Comparison of ENCODE assay signal across 8 cellular contexts in genomic region chr7:4641667-4642467, GRCh38. TPM values are rescaled to one million over a fixed set of nuclear protein-coding genes. Genes with fewer than 3 reads are reported as not detected.
DNase-seq lines count a peak whose midpoint lies in the region; ATAC-seq and TF ChIP-seq lines count a peak whose summit lies in the region.

No MANE protein-coding gene starts in this region.

- no peaks in the 10 kb centered on the region for H3K27me3 Mint-ChIP-seq in chondrocyte (ENCODE audit: low read depth)

- H3K27ac Mint-ChIP-seq in chondrocyte (ENCODE audit: unreplicated experiment): peak overlapping the region; percentile 82

- DNase-seq in AG20443 (ENCODE audit: low spot score): peak; percentile 99
- DNase-seq in NCI-H2227 treated with DMSO at 0.1 percent for 48 hours (lab: John Stamatoyannopoulos, UW): peak; percentile 80
- peak; percentile 98 for DNase-seq in activated CD4-positive, CD25-positive, alpha-beta regulatory T cell treated with anti-CD3 and anti-CD28 coated beads, Interleukin-2, amount 50 U/mL, for 72 hours
- peak; percentile 95 for DNase-seq in chondrocyte (ENCODE audit: low spot score)
- peak; percentile 97 for DNase-seq in left kidney (ENCODE audit: low read depth, low spot score)
- peak; percentile 96 to 97 for DNase-seq in stimulated activated CD4-positive, alpha-beta T cell treated with anti-CD3 and anti-CD28 coated beads, Interleukin-2, amount 100 ng/mL, for 24 hours

- H3K4me3 Mint-ChIP-seq in chondrocyte (ENCODE audit: unreplicated experiment): peak overlapping the region; percentile 84

- ATAC-seq in GM18909 (IDR thresholded peaks at IDR 0.05; ENCODE audit: poor library complexity, unreplicated experiment) (peak; percentile 81), HG03159 (IDR thresholded peaks at IDR 0.05; ENCODE audit: unreplicated experiment) (peak; percentile 76)

- H3K36me3 Mint-ChIP-seq in chondrocyte (ENCODE audit: low read depth): no peaks in the 10 kb centered on the region

- peaks cover 13% of the 10 kb centered on the region for H3K4me1 Mint-ChIP-seq in chondrocyte (ENCODE audit: low read depth)

- no peaks in the 10 kb centered on the region for H3K9me3 Mint-ChIP-seq in chondrocyte (ENCODE audit: low read depth)

- TF ChIP-seq CTCF in chondrocyte (IDR thresholded peaks at IDR 0.05): peak; percentile 78

RNA-seq across cellular contexts. Expression of gene FOXK1, which starts 40.2 kb away (rescaled TPM):
- total RNA-seq in chondrocyte: 53.3 to 78.3 TPM (median 77.9 TPM) in 3 replicates

Comparison
In these comparisons a context has a peak if more than half of its experiments do, and no peak if none do; other contexts are left out.
1. Peak in every context shown above with its lines: DNase-seq and ATAC-seq.